2 cellular contexts compared by ENCODE assay signal in genomic region chr12:6424008-6424347, GRCh38.
TF ChIP-seq lines count a peak whose summit lies in the region.

No MANE protein-coding gene starts in this region.

TF ChIP-seq in A549, 52 proteins besides CTCF, POLR2A, EP300 and RAD21:
- TF ChIP-seq HEYL (CRISPR knock-in tag; IDR thresholded peaks at IDR 0.05) (no peak), BCL3 (IDR thresholded peaks at IDR 0.05) (no peak), ELK1 (IDR thresholded peaks at IDR 0.05; ENCODE audit: low read depth, low read length) (no peak), E2F6 (IDR thresholded peaks at IDR 0.05; ENCODE audit: borderline replicate concordance, low read depth) (no peak), JUN (IDR thresholded peaks at IDR 0.05) (no peak), RARB (CRISPR knock-in tag; IDR thresholded peaks at IDR 0.05) (no peak), HMGXB4 (CRISPR knock-in tag; IDR thresholded peaks at IDR 0.05; ENCODE audit: borderline replicate concordance) (no peak)
TF ChIP-seq in A549: peak in this region for 0.

TF ChIP-seq in GM12878, 131 proteins besides CTCF, POLR2A, EP300 and RAD21:
- TF ChIP-seq MLLT1 (IDR thresholded peaks at IDR 0.05) (no peak), HDGF (IDR thresholded peaks at IDR 0.05) (peak; percentile 79; the same call in 1 of the 2 replicates), ZNF207 (IDR thresholded peaks at IDR 0.05; ENCODE audit: borderline replicate concordance) (0 out of 2 replicates have a peak, but pooled peaks have one; percentile 24)
TF ChIP-seq in GM12878: peak in this region for 2.
